ENCODE assay signal across 8 cellular contexts in the genomic region with DNA sequence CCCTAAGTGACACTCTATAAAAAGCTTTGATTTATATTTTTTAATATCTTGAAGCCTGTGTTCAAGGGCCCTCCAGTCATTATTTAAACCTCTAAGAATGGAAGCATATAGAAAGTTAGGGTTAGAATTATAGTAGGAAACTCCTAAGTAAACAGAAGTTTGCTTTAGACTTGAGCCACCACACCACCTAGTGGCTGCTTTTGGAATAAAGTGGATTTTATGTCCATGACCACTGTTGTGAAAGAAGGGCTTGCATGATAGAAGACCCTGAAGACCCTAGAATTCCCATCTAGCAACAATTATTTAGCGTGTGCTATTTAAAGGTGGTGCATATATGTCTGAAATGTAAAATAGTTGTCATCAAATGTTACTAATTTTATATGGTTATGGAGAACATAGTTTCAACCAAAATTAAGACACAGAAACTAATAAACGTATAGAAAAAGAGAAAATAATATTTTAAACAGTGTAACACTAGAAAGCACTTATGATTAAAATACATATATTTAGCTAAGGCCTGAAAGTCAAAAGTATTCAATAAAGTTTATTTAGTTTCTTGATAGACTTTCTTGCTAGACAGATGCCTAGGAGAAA. TPM values are rescaled to one million over a fixed set of nuclear protein-coding genes. Genes with fewer than 3 reads are reported as not detected.
A peak's percentile ranks its signal among the peaks of the same experiment; 100 is the strongest.
DNase-seq lines count a peak whose midpoint lies in the region; ATAC-seq, FAIRE-seq and TF ChIP-seq lines count a peak whose summit lies in the region.

No MANE protein-coding gene starts in this region.

- no peak overlapping the region for H3K4me3 ChIP-seq in HL-60 (replicated peaks; ENCODE audit: insufficient read depth, low read length)
- H3K4me3 ChIP-seq in epithelial cell of proximal tubule (ENCODE audit: low read depth, low read length): no peak overlapping the region

- H3K9me3 Mint-ChIP-seq in osteocyte (ENCODE audit: unreplicated experiment): no peaks in the 10 kb centered on the region
- H3K9me3 Mint-ChIP-seq in activated T-helper 1 cell treated with anti-CD3 and anti-CD28 coated beads, Interleukin-12 subunit alpha, Interleukin-12 subunit beta, Interleukin-2, Interleukin-4 antibody, amounts not matched to agents 30 ng/mL and 10 ng/mL and 1 ng/mL, durations not matched to agents 14 hours and 24 hours and 36 hours: no peaks in the 10 kb centered on the region

- no peaks in the 10 kb centered on the region for H3K36me3 Mint-ChIP-seq in osteocyte (ENCODE audit: unreplicated experiment)
- no peaks in the 10 kb centered on the region for H3K36me3 Mint-ChIP-seq in activated T-helper 1 cell treated with anti-CD3 and anti-CD28 coated beads, Interleukin-12 subunit alpha, Interleukin-12 subunit beta, Interleukin-2, Interleukin-4 antibody, amounts not matched to agents 30 ng/mL and 10 ng/mL and 1 ng/mL, durations not matched to agents 14 hours and 24 hours and 36 hours (ENCODE audit: low read depth)

- H3K27ac ChIP-seq in HL-60 (replicated peaks): no peak overlapping the region

- peak; percentile 60 for TF ChIP-seq CTCF in HL-60 (IDR thresholded peaks at IDR 0.05; ENCODE audit: insufficient read depth, low read length)
- TF ChIP-seq CTCF in epithelial cell of proximal tubule (conservative IDR thresholded peaks at IDR 0.05; ENCODE audit: low read depth, low read length): peak; percentile 82
- peak; percentile 77 for TF ChIP-seq CTCF in osteocyte (IDR thresholded peaks at IDR 0.05)

- peak; percentile 79 for ATAC-seq in GM21381 (IDR thresholded peaks at IDR 0.05; ENCODE audit: unreplicated experiment)

- intact Hi-C loops in activated T-helper 1 cell treated with anti-CD3 and anti-CD28 coated beads, Interleukin-12 subunit alpha, Interleukin-12 subunit beta, Interleukin-2, Interleukin-4 antibody, amounts not matched to agents 30 ng/mL and 10 ng/mL and 1 ng/mL, durations not matched to agents 14 hours and 24 hours and 36 hours (cut with micrococcal nuclease): loop anchor here (1.0 kb wide), 1 partner anchor 183 kb away; no protein-coding TSS in a partner anchor

- DNase-seq in activated CD4-positive, alpha-beta T cell treated with anti-CD3 and anti-CD28 coated beads for 48 hours: peak; percentile 27
- DNase-seq in activated CD4-positive, alpha-beta T cell treated with anti-CD3 and anti-CD28 coated beads for 4 hours: no peak
- DNase-seq in HL-60 (ENCODE audit: low read depth in 1 of 2, low spot score in 1 of 2) (peak in 1 of 2 experiments; percentile 23), RCC 7860 (ENCODE audit: low spot score) (peak; percentile 5), epithelial cell of proximal tubule (ENCODE audit: low read depth) (peak; percentile 6), osteocyte (ENCODE audit: extremely low spot score, unreplicated experiment) (no peak)
- DNase-seq in activated T-helper 1 cell treated with anti-CD3 and anti-CD28 coated beads, Interleukin-12 subunit alpha, Interleukin-12 subunit beta, Interleukin-2, Interleukin-4 antibody, amounts not matched to agents 30 ng/mL and 10 ng/mL and 1 ng/mL, durations not matched to agents 14 hours and 24 hours and 36 hours (ENCODE audit: low spot score): no peak

- H3K27ac Mint-ChIP-seq in osteocyte (ENCODE audit: unreplicated experiment): no peak overlapping the region
- no peak overlapping the region for H3K27ac Mint-ChIP-seq in activated T-helper 1 cell treated with anti-CD3 and anti-CD28 coated beads, Interleukin-12 subunit alpha, Interleukin-12 subunit beta, Interleukin-2, Interleukin-4 antibody, amounts not matched to agents 30 ng/mL and 10 ng/mL and 1 ng/mL, durations not matched to agents 14 hours and 24 hours and 36 hours

- H3K27me3 Mint-ChIP-seq in osteocyte (ENCODE audit: unreplicated experiment): peaks cover 47% of the 10 kb centered on the region
- no peaks in the 10 kb centered on the region for H3K27me3 Mint-ChIP-seq in activated T-helper 1 cell treated with anti-CD3 and anti-CD28 coated beads, Interleukin-12 subunit alpha, Interleukin-12 subunit beta, Interleukin-2, Interleukin-4 antibody, amounts not matched to agents 30 ng/mL and 10 ng/mL and 1 ng/mL, durations not matched to agents 14 hours and 24 hours and 36 hours (ENCODE audit: insufficient read depth)

- no peak for FAIRE-seq in RCC 7860 (lab: Jason Lieb, UNC)

- no peak overlapping the region for H3K4me3 Mint-ChIP-seq in osteocyte (ENCODE audit: unreplicated experiment)
- no peak overlapping the region for H3K4me3 Mint-ChIP-seq in activated T-helper 1 cell treated with anti-CD3 and anti-CD28 coated beads, Interleukin-12 subunit alpha, Interleukin-12 subunit beta, Interleukin-2, Interleukin-4 antibody, amounts not matched to agents 30 ng/mL and 10 ng/mL and 1 ng/mL, durations not matched to agents 14 hours and 24 hours and 36 hours

- H3K27me3 ChIP-seq in HL-60 (ENCODE audit: insufficient read depth, poor library complexity, severe bottlenecking): peaks cover 2% of the 10 kb centered on the region

- no peaks in the 10 kb centered on the region for H3K4me1 Mint-ChIP-seq in osteocyte (ENCODE audit: unreplicated experiment)
- no peaks in the 10 kb centered on the region for H3K4me1 Mint-ChIP-seq in activated T-helper 1 cell treated with anti-CD3 and anti-CD28 coated beads, Interleukin-12 subunit alpha, Interleukin-12 subunit beta, Interleukin-2, Interleukin-4 antibody, amounts not matched to agents 30 ng/mL and 10 ng/mL and 1 ng/mL, durations not matched to agents 14 hours and 24 hours and 36 hours (ENCODE audit: low read depth)

RNA-seq across cellular contexts. Expression of gene LRRIQ1, which starts 21.3 kb away (rescaled TPM):
- total RNA-seq in epithelial cell of proximal tubule (0.29 and 0.92 TPM in 2 replicates), osteocyte (not detected in 2 replicates)
- total RNA-seq in activated T-helper 1 cell treated with anti-CD3 and anti-CD28 coated beads, Interleukin-12 subunit alpha, Interleukin-12 subunit beta, Interleukin-2, Interleukin-4 antibody, amounts not matched to agents 30 ng/mL and 10 ng/mL and 1 ng/mL, durations not matched to agents 14 hours and 24 hours and 36 hours: not detected in 2 replicates

RNA-seq across cellular contexts. Expression of gene TSPAN19, which starts 21.4 kb away (rescaled TPM):
- total RNA-seq in epithelial cell of proximal tubule (not detected in 2 replicates), osteocyte (not detected in 2 replicates)
- not detected in 2 replicates for total RNA-seq in activated T-helper 1 cell treated with anti-CD3 and anti-CD28 coated beads, Interleukin-12 subunit alpha, Interleukin-12 subunit beta, Interleukin-2, Interleukin-4 antibody, amounts not matched to agents 30 ng/mL and 10 ng/mL and 1 ng/mL, durations not matched to agents 14 hours and 24 hours and 36 hours

Comparison
In these comparisons a context has a peak if more than half of its experiments do, and no peak if none do; other contexts are left out.
1. DNase-seq: peak in activated CD4-positive, alpha-beta T cell treated with anti-CD3 and anti-CD28 coated beads for 48 hours (single experiment), RCC 7860 (single experiment) and epithelial cell of proximal tubule (single experiment); none in activated CD4-positive, alpha-beta T cell treated with anti-CD3 and anti-CD28 coated beads for 4 hours (0 of 2), osteocyte (single experiment) and activated T-helper 1 cell treated with anti-CD3 and anti-CD28 coated beads, Interleukin-12 subunit alpha, Interleukin-12 subunit beta, Interleukin-2, Interleukin-4 antibody, amounts not matched to agents 30 ng/mL and 10 ng/mL and 1 ng/mL, durations not matched to agents 14 hours and 24 hours and 36 hours (single experiment).
2. Peak in every context shown above with its lines, with median percentiles within 50 percentile points of each other: CTCF ChIP-seq.